ENCODE assay signal across 8 cellular contexts in genomic region chr5:88884435-88884877, GRCh38. TPM values are rescaled to one million over a fixed set of nuclear protein-coding genes. Genes with fewer than 3 reads are reported as not detected.
DNase-seq lines count a peak whose midpoint lies in the region; FAIRE-seq and TF ChIP-seq lines count a peak whose summit lies in the region.

No MANE protein-coding gene starts in this region.

- DNase-seq in Daoy (ENCODE audit: low read depth) (peak; percentile 38), NCI-H69 (lab: John Stamatoyannopoulos, UW) (peak; percentile 62), dorsolateral prefrontal cortex (no peak), posterior cingulate gyrus (no peak), GM19240 (ENCODE audit: insufficient read length, low spot score) (no peak), NCI-H1694 (lab: John Stamatoyannopoulos, UW) (no peak), GM19239 (ENCODE audit: insufficient read length, low spot score) (no peak)

- no peaks in the 10 kb centered on the region for H4K20me1 ChIP-seq in neural cell (ENCODE audit: insufficient read depth)

- no peaks in the 10 kb centered on the region for H3F3A ChIP-seq in neural cell (ENCODE audit: insufficient read depth, low read length, poor library complexity, severe bottlenecking)

- no peak for TF ChIP-seq EP300 in neural cell (conservative IDR thresholded peaks at IDR 0.05; ENCODE audit: poor library complexity, severe bottlenecking)

- TF ChIP-seq CTCF in dorsolateral prefrontal cortex (IDR thresholded peaks at IDR 0.05 in 54 of 56, conservative IDR thresholded peaks at IDR 0.05 in 2 of 56; ENCODE audit: low read depth in 1 of 56, partially characterized antibody in 56 of 56), result peak in 1 of 56 donors; percentile 1
- TF ChIP-seq CTCF in neural cell (IDR thresholded peaks at IDR 0.05; ENCODE audit: poor library complexity, severe bottlenecking), result no peak

- no peak overlapping the region for H2AFZ ChIP-seq in neural cell (ENCODE audit: low read depth, low read length)

- H3K9me2 ChIP-seq in neural cell (ENCODE audit: insufficient read depth, low read length), result no peaks in the 10 kb centered on the region

- peak overlapping the region; percentile 57 for H3K9ac ChIP-seq in neural cell (ENCODE audit: low read length)

- intact Hi-C loops in dorsolateral prefrontal cortex (cut with DNase I) (loop anchor here (5.0 to 10.0 kb wide), 2 partner anchors 60 to 152 kb away; no protein-coding TSS in a partner anchor), posterior cingulate gyrus (cut with DNase I) (loop anchor here (10.0 kb wide), 1 partner anchor 150 kb away; no protein-coding TSS in a partner anchor)

- H3K36me3 ChIP-seq in neural cell (ENCODE audit: insufficient read depth, low read length), result no peaks in the 10 kb centered on the region

- H3K79me2 ChIP-seq in neural cell (replicated peaks; ENCODE audit: insufficient read depth, low read length), result no peaks in the 10 kb centered on the region

- peak overlapping the region; percentile 70 to 99 (median 96) for H3K27ac ChIP-seq in dorsolateral prefrontal cortex
- H3K27ac ChIP-seq in neural cell (ENCODE audit: low read length), result no peak overlapping the region

- H3K27me3 ChIP-seq in dorsolateral prefrontal cortex, result no peaks in the 10 kb centered on the region
- H3K27me3 ChIP-seq in neural cell (ENCODE audit: insufficient read depth, low read depth, low read length), result peaks cover 51% of the 10 kb centered on the region

- H3K4me3 ChIP-seq in dorsolateral prefrontal cortex, result peak overlapping the region; percentile 50 to 89 (median 78)
- peak overlapping the region; percentile 79 for H3K4me3 ChIP-seq in neural cell (ENCODE audit: low read length)

- FAIRE-seq in GM19239 (lab: Jason Lieb, UNC), result no peak

- no peak for TF ChIP-seq RAD21 in neural cell (conservative IDR thresholded peaks at IDR 0.05)

- peak overlapping the region; percentile 76 for H3K4me2 ChIP-seq in neural cell (ENCODE audit: low read length)

- no peaks in the 10 kb centered on the region for H3K9me3 ChIP-seq in neural cell (ENCODE audit: low read length)

TF ChIP-seq in neural cell, 6 proteins besides CTCF, POLR2A, EP300 and RAD21:
- TF ChIP-seq SMC3 (conservative IDR thresholded peaks at IDR 0.05; ENCODE audit: poor library complexity), result no peak
- TF ChIP-seq POLR2AphosphoS5 (IDR thresholded peaks at IDR 0.05), result no peak
- no peak for TF ChIP-seq TAF1 (IDR thresholded peaks at IDR 0.05; ENCODE audit: low read depth)
- peak; percentile 5 for TF ChIP-seq MXI1 (conservative IDR thresholded peaks at IDR 0.05; ENCODE audit: poor library complexity, severe bottlenecking)

RNA-seq across cellular contexts. Expression of gene MEF2C, which starts 1.5 kb away (rescaled TPM):
- total RNA-seq in Daoy (2014; rRNA removed; shearing (Covaris generic)), result 3.0 and 5.2 TPM in 2 replicates
- 100 to 1,000 TPM; 147 to 673 (median 441) TPM for total RNA-seq in dorsolateral prefrontal cortex
- polyA plus RNA-seq in neural cell, result 18.6 and 30.2 TPM in 2 replicates
- polyA minus RNA-seq in neural cell, result 66.8 and 67.2 TPM in 2 replicates

Comparison
In these comparisons a context has a peak if more than half of its experiments do, and no peak if none do; other contexts are left out.
1. DNase-seq: peak in Daoy (single experiment) and NCI-H69 (single experiment); none in dorsolateral prefrontal cortex (0 of 10), posterior cingulate gyrus (0 of 10), GM19240 (single experiment), NCI-H1694 (single experiment) and GM19239 (single experiment).
2. RNA of gene MEF2C, which starts 1.5 kb away (total RNA-seq): 147 to 673 TPM in dorsolateral prefrontal cortex; 3.0 to 5.2 TPM in Daoy; every median in the first group is over 10 times any median in the second.